Comparison of ENCODE assay signal across 11 cellular contexts in the genomic region with DNA sequence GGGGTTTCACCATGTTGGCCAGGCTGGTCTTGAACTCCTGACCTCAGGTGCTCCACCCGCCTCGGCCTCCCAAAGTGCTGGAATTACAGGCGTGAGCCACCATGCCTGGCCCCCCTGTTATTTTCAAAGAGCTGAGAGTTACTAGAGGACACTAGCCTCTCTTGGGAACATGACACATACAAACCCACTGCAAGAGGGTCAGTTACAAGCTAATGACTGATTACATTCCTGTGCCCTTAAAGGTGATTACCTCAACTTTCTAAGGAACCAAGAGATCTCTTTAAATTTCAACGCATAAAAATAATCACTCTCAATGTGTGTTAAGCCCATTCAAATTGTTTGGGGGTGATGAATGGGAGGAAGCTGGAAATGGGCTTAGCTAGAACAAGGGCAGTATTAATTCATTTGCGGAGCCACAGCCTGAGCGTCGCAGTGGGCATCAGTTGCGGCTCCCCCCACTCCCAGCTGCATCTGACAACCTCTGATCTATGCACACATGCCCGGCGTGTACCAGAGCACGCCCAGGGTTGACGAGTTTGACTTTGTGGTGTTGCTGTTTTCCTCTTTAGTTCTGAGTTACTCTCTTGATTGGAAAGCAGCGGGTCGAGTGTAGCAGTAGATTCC.
DNase-seq lines count a peak whose midpoint lies in the region; ATAC-seq, FAIRE-seq and TF ChIP-seq lines count a peak whose summit lies in the region.
"Had no signal": no experiment of that assay in that cellular context is flagged by ENCODE, and none has a peak within 500 bp of the region (broad histone marks: within the 10 kb centered on the region; RNA-seq: fewer than 3 reads in every experiment).

No MANE protein-coding gene starts in this region.

- no peak overlapping the region for H3K4me2 ChIP-seq in trophoblast cell (ENCODE audit: low read length)

- H2BK12ac ChIP-seq in trophoblast cell (ENCODE audit: low read length), result no peak overlapping the region

- no peak overlapping the region for H2AK5ac ChIP-seq in trophoblast cell (ENCODE audit: low read length)

- no CpG with 5 or more reads among the region's 14 CpGs for WGBS in trophoblast cell (ENCODE audit: extremely low coverage, insufficient coverage, insufficient read length)

- H3K27ac ChIP-seq in trophoblast cell (ENCODE audit: low read depth, low read length), result peak overlapping the region; percentile 67

- no peak overlapping the region for H3K18ac ChIP-seq in trophoblast cell (ENCODE audit: low read length)

- H3K4me3 ChIP-seq in AG09309 (ENCODE audit: control insufficient read depth, low read depth, low read length) (peak overlapping the region; percentile 25), fibroblast of pulmonary artery (replicated peaks; ENCODE audit: low read depth, low read length) (peak overlapping the region; percentile 29), trophoblast cell (ENCODE audit: low read depth, low read length) (no peak overlapping the region)

- intact Hi-C loops in natural killer cell (cut with micrococcal nuclease), result no loop called here

- no peak overlapping the region for H4K8ac ChIP-seq in trophoblast cell (ENCODE audit: low read depth, low read length)

- H2AFZ ChIP-seq in trophoblast cell (ENCODE audit: insufficient read depth, low read length, poor library complexity), result no peak overlapping the region

- no peaks in the 10 kb centered on the region for H3K36me3 Mint-ChIP-seq in natural killer cell
- H3K36me3 Mint-ChIP-seq: CD4-positive, CD25-positive, alpha-beta regulatory T cell had no signal

- peaks cover 2% of the 10 kb centered on the region for H3K79me2 ChIP-seq in trophoblast cell (ENCODE audit: control insufficient read depth, insufficient read depth, low read length, poor library complexity)

- H3K14ac ChIP-seq in trophoblast cell (ENCODE audit: low read length), result no peak overlapping the region

- H3K4ac ChIP-seq in trophoblast cell (ENCODE audit: low read depth, low read length), result no peak overlapping the region

- H3K79me1 ChIP-seq in trophoblast cell (ENCODE audit: low read length), result peaks cover 2% of the 10 kb centered on the region

- no peak for TF ChIP-seq POLR2A in GM12892 (IDR thresholded peaks at IDR 0.05; ENCODE audit: low read depth, low read length)

- peaks cover 6 to 26% of the 10 kb centered on the region in 2 experiments for H3K4me1 ChIP-seq in trophoblast cell (ENCODE audit: control insufficient read depth in 1 of 2, insufficient read depth in 2 of 2, low read length in 2 of 2)

- H3K27ac Mint-ChIP-seq in natural killer cell, result no peak overlapping the region
- H3K27ac Mint-ChIP-seq: activated naive CD4-positive, alpha-beta T cell treated with anti-CD3 and anti-CD28 coated beads for 36 hours; CD4-positive, CD25-positive, alpha-beta regulatory T cell had no signal

- H3K4me1 Mint-ChIP-seq in natural killer cell, result no peaks in the 10 kb centered on the region

- no peak overlapping the region for H2BK5ac ChIP-seq in trophoblast cell (ENCODE audit: low read depth, low read length, poor library complexity)

- peak overlapping the region; percentile 9 for H4K91ac ChIP-seq in trophoblast cell (ENCODE audit: low read depth, low read length)

- no peak overlapping the region for H3K9ac ChIP-seq in trophoblast cell (ENCODE audit: low read length)

- H3K23ac ChIP-seq in trophoblast cell (ENCODE audit: low read length), result no peak overlapping the region

- no peak overlapping the region for H2BK120ac ChIP-seq in trophoblast cell (ENCODE audit: insufficient read depth, low read length, poor library complexity)

- H3K36me3 ChIP-seq in trophoblast cell (ENCODE audit: control insufficient read depth in 1 of 2, insufficient read depth in 2 of 2, low read length in 2 of 2), result no peaks in the 10 kb centered on the region

- TF ChIP-seq CTCF in AG09309 (IDR thresholded peaks at IDR 0.05; ENCODE audit: control insufficient read depth, insufficient read depth, low read depth, low read length, missing control alignments) (no peak), fibroblast of pulmonary artery (IDR thresholded peaks at IDR 0.05; ENCODE audit: low read length, missing control alignments) (no peak), natural killer cell (IDR thresholded peaks at IDR 0.05) (no peak)

- H3K27me3 Mint-ChIP-seq in natural killer cell (ENCODE audit: low read depth in 2 of 2), result peaks cover 0 to 5% of the 10 kb centered on the region in 2 donors

- H3K9me3 ChIP-seq in trophoblast cell (ENCODE audit: insufficient read depth, low read depth, low read length), result no peaks in the 10 kb centered on the region

- H3K9me3 Mint-ChIP-seq in natural killer cell, result no peaks in the 10 kb centered on the region
- H3K9me3 Mint-ChIP-seq: activated naive CD4-positive, alpha-beta T cell treated with anti-CD3 and anti-CD28 coated beads for 36 hours; CD4-positive, CD25-positive, alpha-beta regulatory T cell had no signal

- H3K27me3 ChIP-seq in trophoblast cell (ENCODE audit: insufficient read depth, low read length), result no peaks in the 10 kb centered on the region

- no peak overlapping the region for H4K12ac ChIP-seq in trophoblast cell (ENCODE audit: low read depth, low read length)

- ATAC-seq in HG03469 (IDR thresholded peaks at IDR 0.05; ENCODE audit: unreplicated experiment), result no peak
- no peak for ATAC-seq in HG03354 (IDR thresholded peaks at IDR 0.05; ENCODE audit: poor library complexity, severe bottlenecking, unreplicated experiment)
- no peak for ATAC-seq in natural killer cell
- ATAC-seq: HCT116 had no signal

- DNase-seq in AG09309 (ENCODE audit: low read depth), result no peak
- DNase-seq in T1000 (lab: John Stamatoyannopoulos, UW), result peak; percentile 42
- DNase-seq in fibroblast of pulmonary artery (ENCODE audit: low read depth), result no peak
- DNase-seq in trophoblast cell, result no peak
- no peak for DNase-seq in GM12892 (ENCODE audit: insufficient read length)
- DNase-seq in natural killer cell, result no peak
- DNase-seq: activated naive CD4-positive, alpha-beta T cell treated with anti-CD3 and anti-CD28 coated beads for 36 hours; CD4-positive, CD25-positive, alpha-beta regulatory T cell had no signal

- no peak for FAIRE-seq in GM12892 (lab: Jason Lieb, UNC)

- no peak overlapping the region for H3K4me3 Mint-ChIP-seq in natural killer cell
- H3K4me3 Mint-ChIP-seq: activated naive CD4-positive, alpha-beta T cell treated with anti-CD3 and anti-CD28 coated beads for 36 hours; CD4-positive, CD25-positive, alpha-beta regulatory T cell had no signal
